ENCODE assay signal across 36 cellular contexts in the genomic region with DNA sequence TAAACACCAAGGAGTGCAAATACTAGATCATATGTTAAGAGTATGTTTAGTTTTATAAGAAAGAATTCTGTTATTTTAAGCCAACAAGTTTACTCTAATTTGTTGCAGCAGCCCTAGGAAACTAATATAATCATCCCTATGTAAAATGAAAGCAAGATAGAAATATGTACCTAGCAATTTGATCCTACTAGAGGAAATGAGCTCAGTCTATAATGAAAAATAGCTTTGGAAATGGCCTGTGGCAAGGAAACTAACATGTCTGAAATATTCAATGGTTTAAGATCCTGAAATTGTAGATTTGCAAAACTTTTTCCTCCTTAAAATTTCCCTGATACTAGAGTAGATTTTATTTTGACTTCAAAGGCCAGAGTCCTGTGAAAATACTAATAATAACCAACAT.
"Had no signal": no experiment of that assay in that cellular context is flagged by ENCODE, and none has a peak within 500 bp of the region (broad histone marks: within the 10 kb centered on the region; RNA-seq: fewer than 3 reads in every experiment).

No MANE protein-coding gene starts in this region.

- H3K36me3 Mint-ChIP-seq: activated CD8-positive, alpha-beta memory T cell treated with anti-CD3 and anti-CD28 coated beads, Interleukin-2, amount 10 ng/mL, durations not matched to agents 7 days and 5 days; activated naive CD4-positive, alpha-beta T cell treated with anti-CD3 and anti-CD28 coated beads, Interleukin-2, amount 10 ng/mL, durations not matched to agents 7 days and 5 days; activated naive CD8-positive, alpha-beta T cell had no signal

- H3K27me3 ChIP-seq: brain microvascular endothelial cell, cardiac muscle cell, SJSA1 had no signal

- H3K4me3 ChIP-seq: cardiac muscle cell, SJSA1 had no signal

- H3K4me1 ChIP-seq: SJSA1 had no signal

- H3K27ac ChIP-seq: brain microvascular endothelial cell, cardiac muscle cell, SJSA1, VCaP had no signal

- H3K27me3 Mint-ChIP-seq: activated B cell treated with CpG ODN at 0.5 μM for 24 hours; activated CD4-positive, alpha-beta memory T cell treated with anti-CD3 and anti-CD28 coated beads, Interleukin-2, amount 10 ng/mL, durations not matched to agents 7 days and 5 days; activated CD8-positive, alpha-beta memory T cell treated with anti-CD3 and anti-CD28 coated beads, Interleukin-2, amount 10 ng/mL, durations not matched to agents 7 days and 5 days; activated naive CD4-positive, alpha-beta T cell treated with anti-CD3 and anti-CD28 coated beads, Interleukin-2, amount 10 ng/mL, durations not matched to agents 7 days and 5 days; activated naive CD8-positive, alpha-beta T cell; activated naive CD8-positive, alpha-beta T cell treated with anti-CD3 and anti-CD28 coated beads, Interleukin-2, amount 50 U/mL, for 24 hours; central memory CD8-positive, alpha-beta T cell had no signal

- H3K4me3 Mint-ChIP-seq: activated B cell treated with CpG ODN at 0.5 μM for 24 hours; activated CD4-positive, alpha-beta memory T cell treated with anti-CD3 and anti-CD28 coated beads, Interleukin-2, amount 10 ng/mL, durations not matched to agents 7 days and 5 days; activated CD8-positive, alpha-beta memory T cell treated with anti-CD3 and anti-CD28 coated beads, Interleukin-2, amount 10 ng/mL, durations not matched to agents 7 days and 5 days; activated naive CD4-positive, alpha-beta T cell treated with anti-CD3 and anti-CD28 coated beads, Interleukin-2, amount 10 ng/mL, durations not matched to agents 7 days and 5 days; activated naive CD8-positive, alpha-beta T cell; activated naive CD8-positive, alpha-beta T cell treated with anti-CD3 and anti-CD28 coated beads, Interleukin-2, amount 50 U/mL, for 24 hours; central memory CD8-positive, alpha-beta T cell had no signal

- ATAC-seq: activated CD8-positive, alpha-beta memory T cell treated with anti-CD3 and anti-CD28 coated beads, Interleukin-2, amount 10 ng/mL, durations not matched to agents 7 days and 5 days; activated naive CD8-positive, alpha-beta T cell treated with anti-CD3 and anti-CD28 coated beads, Interleukin-2, amount 50 U/mL, for 24 hours; Panc1 had no signal

- H3K4me1 Mint-ChIP-seq: activated B cell treated with CpG ODN at 0.5 μM for 24 hours; activated CD4-positive, alpha-beta memory T cell treated with anti-CD3 and anti-CD28 coated beads, Interleukin-2, amount 10 ng/mL, durations not matched to agents 7 days and 5 days; activated CD8-positive, alpha-beta memory T cell treated with anti-CD3 and anti-CD28 coated beads, Interleukin-2, amount 10 ng/mL, durations not matched to agents 7 days and 5 days; activated naive CD4-positive, alpha-beta T cell treated with anti-CD3 and anti-CD28 coated beads, Interleukin-2, amount 10 ng/mL, durations not matched to agents 7 days and 5 days; activated naive CD8-positive, alpha-beta T cell treated with anti-CD3 and anti-CD28 coated beads, Interleukin-2, amount 50 U/mL, for 24 hours; central memory CD8-positive, alpha-beta T cell had no signal

- H3K9me3 ChIP-seq: SJSA1 had no signal

- H3K9me3 Mint-ChIP-seq: activated CD4-positive, alpha-beta memory T cell treated with anti-CD3 and anti-CD28 coated beads, Interleukin-2, amount 10 ng/mL, durations not matched to agents 7 days and 5 days; central memory CD8-positive, alpha-beta T cell had no signal

- DNase-seq: activated B cell treated with CpG ODN at 0.5 μM for 24 hours; activated CD4-positive, alpha-beta memory T cell treated with anti-CD3 and anti-CD28 coated beads, Interleukin-2, amount 10 ng/mL, durations not matched to agents 7 days and 5 days; activated CD4-positive, alpha-beta T cell treated with anti-CD3 and anti-CD28 coated beads for 1 hour; activated CD4-positive, alpha-beta T cell treated with anti-CD3 and anti-CD28 coated beads for 48 hours; activated CD8-positive, alpha-beta memory T cell treated with anti-CD3 and anti-CD28 coated beads for 24 hours; activated CD8-positive, alpha-beta memory T cell treated with anti-CD3 and anti-CD28 coated beads, Interleukin-2, amount 10 ng/mL, durations not matched to agents 7 days and 5 days; activated CD8-positive, alpha-beta memory T cell treated with anti-CD3 and anti-CD28 coated beads, Interleukin-2, amount 50 U/mL, for 48 hours; activated effector memory CD4-positive, alpha-beta T cell treated with Interleukin-2 at 50 U/mL for 16 hours; activated naive CD4-positive, alpha-beta T cell treated with anti-CD3 and anti-CD28 coated beads, Interleukin-2, amount 10 ng/mL, durations not matched to agents 7 days and 5 days; activated naive CD8-positive, alpha-beta T cell treated with anti-CD3 and anti-CD28 coated beads, Interleukin-2, amount 50 U/mL, for 24 hours; activated T-cell treated with anti-CD3 and anti-CD28 coated beads, Interleukin-2, amount 50 U/mL, for 48 hours; amniotic stem cell; aorta; brain microvascular endothelial cell; Karpas-422; KBM-7; NCI-H1048; NCI-H1105 treated with DMSO at 0.1 percent for 48 hours; NCI-H1436; NCI-H1694; NCI-H1930; NCI-H2081 treated with DMSO at 0.1 percent for 48 hours; NCI-H510A; NCI-H526; NCI-H774; SHP77 treated with DMSO at 0.1 percent for 48 hours; SW 1271; T-helper 1 cell; T-helper 2 cell; T-helper 9 cell had no signal

- H3K36me3 ChIP-seq: brain microvascular endothelial cell, cardiac muscle cell, SJSA1 had no signal

- H3K27ac Mint-ChIP-seq: activated B cell treated with CpG ODN at 0.5 μM for 24 hours; activated CD4-positive, alpha-beta memory T cell treated with anti-CD3 and anti-CD28 coated beads, Interleukin-2, amount 10 ng/mL, durations not matched to agents 7 days and 5 days; activated CD8-positive, alpha-beta memory T cell treated with anti-CD3 and anti-CD28 coated beads, Interleukin-2, amount 10 ng/mL, durations not matched to agents 7 days and 5 days; activated naive CD4-positive, alpha-beta T cell treated with anti-CD3 and anti-CD28 coated beads, Interleukin-2, amount 10 ng/mL, durations not matched to agents 7 days and 5 days; activated naive CD8-positive, alpha-beta T cell; activated naive CD8-positive, alpha-beta T cell treated with anti-CD3 and anti-CD28 coated beads, Interleukin-2, amount 50 U/mL, for 24 hours had no signal
